In genomic region chr3:192899540-192899982, GRCh38 we compare ENCODE assay signal across 8 cellular contexts. TPM values are rescaled to one million over a fixed set of nuclear protein-coding genes. Genes with fewer than 3 reads are reported as not detected.
A peak's percentile ranks its signal among the peaks of the same experiment; 100 is the strongest.
DNase-seq lines count a peak whose midpoint lies in the region; ATAC-seq and TF ChIP-seq lines count a peak whose summit lies in the region.
"Had no signal": no experiment of that assay in that cellular context is flagged by ENCODE, and none has a peak within 500 bp of the region (broad histone marks: within the 10 kb centered on the region; RNA-seq: fewer than 3 reads in every experiment).

No MANE protein-coding gene starts in this region.

- peak overlapping the region; percentile 1 for H3K27ac Mint-ChIP-seq in activated naive CD8-positive, alpha-beta T cell
- no peak overlapping the region for H3K27ac Mint-ChIP-seq in progenitor cell of endocrine pancreas

- no peak for ATAC-seq in GM21576 (IDR thresholded peaks at IDR 0.05; ENCODE audit: unreplicated experiment)
- ATAC-seq: HepG2 had no signal

- no peak overlapping the region for H3K4me3 Mint-ChIP-seq in activated naive CD8-positive, alpha-beta T cell
- no peak overlapping the region for H3K4me3 Mint-ChIP-seq in progenitor cell of endocrine pancreas (ENCODE audit: low read depth)

- no peak for TF ChIP-seq CTCF in progenitor cell of endocrine pancreas (IDR thresholded peaks at IDR 0.05; ENCODE audit: unreplicated experiment)

- H3K36me3 Mint-ChIP-seq in activated naive CD8-positive, alpha-beta T cell = no peaks in the 10 kb centered on the region
- H3K36me3 Mint-ChIP-seq in progenitor cell of endocrine pancreas (ENCODE audit: insufficient read depth) = peaks cover 13% of the 10 kb centered on the region

- peaks cover 6% of the 10 kb centered on the region for H3K9me3 Mint-ChIP-seq in activated naive CD8-positive, alpha-beta T cell (ENCODE audit: low read depth)
- H3K9me3 Mint-ChIP-seq in progenitor cell of endocrine pancreas (ENCODE audit: low read depth) = peaks cover 4% of the 10 kb centered on the region

- H3K27me3 Mint-ChIP-seq in activated naive CD8-positive, alpha-beta T cell = peaks cover 6% of the 10 kb centered on the region
- H3K27me3 Mint-ChIP-seq in progenitor cell of endocrine pancreas = peaks cover 4% of the 10 kb centered on the region

- H3K4me1 Mint-ChIP-seq in activated naive CD8-positive, alpha-beta T cell (ENCODE audit: low read depth) = peaks cover 32% of the 10 kb centered on the region
- H3K4me1 Mint-ChIP-seq in progenitor cell of endocrine pancreas (ENCODE audit: low read depth) = peaks cover 34% of the 10 kb centered on the region

- DNase-seq in EL (peak; percentile 98), HT1080 (ENCODE audit: low read depth) (peak; percentile 97), myocyte (ENCODE audit: low read depth) (peak; percentile 73), progenitor cell of endocrine pancreas (ENCODE audit: low spot score, unreplicated experiment) (no peak)
- no peak for DNase-seq in activated CD8-positive, alpha-beta memory T cell treated with anti-CD3 and anti-CD28 coated beads for 24 hours

RNA-seq across cellular contexts. Expression of gene MB21D2, which starts 18.1 kb away (rescaled TPM):
- 16.1 and 17.8 TPM in 2 replicates for total RNA-seq in HT1080 (2014; rRNA removed; shearing (Covaris generic))
- polyA plus RNA-seq in HT1080 (2015; cell fraction: cytosol; rRNA removed) = 19.4 and 19.9 TPM in 2 replicates
- 23.4 and 24.7 TPM in 2 replicates for polyA plus RNA-seq in HT1080 (2015; cell fraction: nucleus; rRNA removed)
- 11.6 and 15.6 TPM in 2 replicates for total RNA-seq in myocyte
- polyA plus RNA-seq in myocyte (2012) = 5.5 TPM
- total RNA-seq in progenitor cell of endocrine pancreas = 12.5 and 13.4 TPM in 2 replicates

Comparison
In these comparisons a context has a peak if more than half of its experiments do, and no peak if none do; other contexts are left out.
1. DNase-seq: peak in EL (single experiment), HT1080 (single experiment) and myocyte (single experiment); none in progenitor cell of endocrine pancreas (single experiment) and activated CD8-positive, alpha-beta memory T cell treated with anti-CD3 and anti-CD28 coated beads for 24 hours (single experiment).